Comparison of ENCODE assay signal across 23 cellular contexts in genomic region chr9:123478160-123478559, GRCh38.
"Had no signal": no experiment of that assay in that cellular context is flagged by ENCODE, and none has a peak within 500 bp of the region (broad histone marks: within the 10 kb centered on the region; RNA-seq: fewer than 3 reads in every experiment).

No MANE protein-coding gene starts in this region.

- H3K4me3 ChIP-seq: MG63, SJSA1, SK-N-MC had no signal

- ATAC-seq: Panc1, PC-3, Right ventricle myocardium inferior had no signal

- H3K9me3 ChIP-seq: MG63, SJSA1 had no signal

- H3K27ac ChIP-seq: SJSA1, SK-N-MC had no signal

- DNase-seq: IMR-90; Karpas-422; KG1; MG63; NCI-H1092; NCI-H1105 treated with DMSO at 0.1 percent for 48 hours; NCI-H1417 treated with DMSO at 0.1 percent for 48 hours; NCI-H187; NCI-H2081 treated with DMSO at 0.1 percent for 48 hours; NCI-H2171; NCI-H226; NCI-H446; NCI-H510A; NCI-H524 treated with DMSO at 0.1 percent for 48 hours; NCI-H69; NCI-H774; NK-92 treated with Interleukin-12 subunit alpha and Interleukin-12 subunit beta, amount 100 ng/mL, for 24 hours; PC-3; SIG-M5 had no signal

- H3K4me1 ChIP-seq: SJSA1 had no signal

- H3K27me3 ChIP-seq: MG63, SJSA1 had no signal

- H3K36me3 ChIP-seq: MG63, SJSA1 had no signal
